ENCODE assay signal across 25 cellular contexts in genomic region chr12:23947395-23947794, GRCh38. TPM values are rescaled to one million over a fixed set of nuclear protein-coding genes. Genes with fewer than 3 reads are reported as not detected.
A peak's percentile ranks its signal among the peaks of the same experiment; 100 is the strongest.
DNase-seq lines count a peak whose midpoint lies in the region; ATAC-seq and TF ChIP-seq lines count a peak whose summit lies in the region.
"Had no signal": no experiment of that assay in that cellular context is flagged by ENCODE, and none has a peak within 500 bp of the region (broad histone marks: within the 10 kb centered on the region; RNA-seq: fewer than 3 reads in every experiment).

No MANE protein-coding gene starts in this region.

- intact Hi-C loops in right cardiac atrium (cut with DNase I): no loop called here

- DNase-seq in HFFc6 (no peak), NCI-H69 (lab: John Stamatoyannopoulos, UW) (peak; percentile 22), glutamatergic neuron (no peak), right cardiac atrium (no peak), NCI-H2196 treated with DMSO at 0.1 percent for 48 hours (lab: John Stamatoyannopoulos, UW; ENCODE audit: unreplicated experiment) (no peak)
- DNase-seq: activated CD4-positive, alpha-beta memory T cell treated with anti-CD3 and anti-CD28 coated beads, Interleukin-2, amount 10 ng/mL, durations not matched to agents 7 days and 5 days; activated CD4-positive, alpha-beta T cell treated with anti-CD3 and anti-CD28 coated beads for 1 hour; activated CD8-positive, alpha-beta memory T cell treated with anti-CD3 and anti-CD28 coated beads, Interleukin-2, amount 50 U/mL, for 48 hours; amygdala; C1 segment of cervical spinal cord; Caco-2; cortex of kidney; HCEC 1CT; Karpas-422; mesenchymal stem cell; MV-4-11; NCI-H187 treated with DMSO at 0.1 percent for 48 hours; OCI-M1; T-helper 17 cell had no signal

- peak; percentile 19; the same call in 1 of the 2 replicates for TF ChIP-seq CTCF in HFFc6 (IDR thresholded peaks at IDR 0.05)
- peak; percentile 72 for TF ChIP-seq CTCF in glutamatergic neuron (IDR thresholded peaks at IDR 0.05; ENCODE audit: partially characterized antibody, unreplicated experiment)

- no peak overlapping the region for H2AFZ ChIP-seq in neuron (ENCODE audit: low read depth, low read length)

- H3K4me3 Mint-ChIP-seq in HFFc6: no peak overlapping the region
- H3K4me3 Mint-ChIP-seq in glutamatergic neuron (ENCODE audit: unreplicated experiment): peak overlapping the region; percentile 98
- H3K4me3 Mint-ChIP-seq: activated CD4-positive, alpha-beta memory T cell treated with anti-CD3 and anti-CD28 coated beads, Interleukin-2, amount 10 ng/mL, durations not matched to agents 7 days and 5 days; activated naive CD4-positive, alpha-beta T cell treated with anti-CD3 and anti-CD28 coated beads, Interleukin-2, amount 50 U/mL, for 24 hours; T-helper 17 cell had no signal

- peaks cover 1% of the 10 kb centered on the region; the same call in 1 of the 2 replicates for H3K27me3 Mint-ChIP-seq in HFFc6 (ENCODE audit: insufficient read depth)
- peaks cover 3% of the 10 kb centered on the region for H3K27me3 Mint-ChIP-seq in glutamatergic neuron (ENCODE audit: unreplicated experiment)
- H3K27me3 Mint-ChIP-seq: activated CD4-positive, alpha-beta memory T cell treated with anti-CD3 and anti-CD28 coated beads, Interleukin-2, amount 10 ng/mL, durations not matched to agents 7 days and 5 days; activated naive CD4-positive, alpha-beta T cell treated with anti-CD3 and anti-CD28 coated beads, Interleukin-2, amount 50 U/mL, for 24 hours; T-helper 17 cell had no signal

- no peaks in the 10 kb centered on the region for H3K27me3 ChIP-seq in neuron (ENCODE audit: insufficient read depth, low read length)
- H3K27me3 ChIP-seq in right cardiac atrium (ENCODE audit: control insufficient read depth, insufficient read depth): no peaks in the 10 kb centered on the region

- H3K4me1 ChIP-seq in neuron (ENCODE audit: insufficient read depth, low read length): peaks cover 15% of the 10 kb centered on the region
- peaks cover 3% of the 10 kb centered on the region for H3K4me1 ChIP-seq in right cardiac atrium (ENCODE audit: control insufficient read depth, insufficient read depth, low read length)
- H3K4me1 ChIP-seq: Caco-2 had no signal

- ATAC-seq in right cardiac atrium (no peak), GM19328 (IDR thresholded peaks at IDR 0.05; ENCODE audit: unreplicated experiment) (no peak)
- ATAC-seq: left lobe of liver, T-helper 17 cell had no signal

- no peak overlapping the region for H3K27ac Mint-ChIP-seq in HFFc6
- H3K27ac Mint-ChIP-seq in glutamatergic neuron (ENCODE audit: unreplicated experiment): peak overlapping the region; percentile 69
- H3K27ac Mint-ChIP-seq: activated CD4-positive, alpha-beta memory T cell treated with anti-CD3 and anti-CD28 coated beads, Interleukin-2, amount 10 ng/mL, durations not matched to agents 7 days and 5 days; activated naive CD4-positive, alpha-beta T cell treated with anti-CD3 and anti-CD28 coated beads, Interleukin-2, amount 50 U/mL, for 24 hours; activated T-helper 2 cell treated with anti-CD3 and anti-CD28 coated beads, Interferon-gamma antibody, Interleukin-2, Interleukin-4, amounts not matched to agents 10 μg/mL and 5 μg/mL and 100 μg/mL, durations not matched to agents 14 hours and 24 hours and 36 hours; T-helper 17 cell had no signal

- no peaks in the 10 kb centered on the region for H3K36me3 Mint-ChIP-seq in HFFc6 (ENCODE audit: low read depth)
- H3K36me3 Mint-ChIP-seq in glutamatergic neuron (ENCODE audit: unreplicated experiment): no peaks in the 10 kb centered on the region
- H3K36me3 Mint-ChIP-seq: activated naive CD4-positive, alpha-beta T cell treated with anti-CD3 and anti-CD28 coated beads, Interleukin-2, amount 50 U/mL, for 24 hours had no signal

- 77% methylated on average over 2 of the region's 2 CpGs for WGBS in right cardiac atrium

- H3K9me3 Mint-ChIP-seq in HFFc6 (peaks cover 9% of the 10 kb centered on the region), glutamatergic neuron (ENCODE audit: unreplicated experiment) (peaks cover 4% of the 10 kb centered on the region)
- H3K9me3 Mint-ChIP-seq: activated naive CD4-positive, alpha-beta T cell treated with anti-CD3 and anti-CD28 coated beads, Interleukin-2, amount 50 U/mL, for 24 hours; activated T-helper 2 cell treated with anti-CD3 and anti-CD28 coated beads, Interferon-gamma antibody, Interleukin-2, Interleukin-4, amounts not matched to agents 10 μg/mL and 5 μg/mL and 100 μg/mL, durations not matched to agents 14 hours and 24 hours and 36 hours had no signal

- H3K4me1 Mint-ChIP-seq in HFFc6 (ENCODE audit: low read depth) (no peaks in the 10 kb centered on the region), glutamatergic neuron (ENCODE audit: low read depth, unreplicated experiment) (peaks cover 29% of the 10 kb centered on the region)
- H3K4me1 Mint-ChIP-seq: activated CD4-positive, alpha-beta memory T cell treated with anti-CD3 and anti-CD28 coated beads, Interleukin-2, amount 10 ng/mL, durations not matched to agents 7 days and 5 days; activated naive CD4-positive, alpha-beta T cell treated with anti-CD3 and anti-CD28 coated beads, Interleukin-2, amount 50 U/mL, for 24 hours; T-helper 17 cell had no signal

- H3K4me3 ChIP-seq in neuron (ENCODE audit: low read length): peak overlapping the region; percentile 72
- H3K4me3 ChIP-seq in right cardiac atrium (ENCODE audit: low read length): no peak overlapping the region
- H3K4me3 ChIP-seq: SK-N-MC had no signal

- peaks cover 3% of the 10 kb centered on the region for H3K36me3 ChIP-seq in neuron (ENCODE audit: insufficient read depth, low read length)

- H3K27ac ChIP-seq in right cardiac atrium (ENCODE audit: low read length): no peak overlapping the region
- H3K27ac ChIP-seq: SK-N-MC had no signal

- H3K9me3 ChIP-seq in neuron (ENCODE audit: low read length): no peaks in the 10 kb centered on the region
- H3K9me3 ChIP-seq in right cardiac atrium (ENCODE audit: control insufficient read depth, low read length): no peaks in the 10 kb centered on the region
- H3K9me3 ChIP-seq: Caco-2 had no signal

RNA-seq across cellular contexts. Expression of gene SOX5, which starts 2.1 kb away (rescaled TPM):
- not detected for total RNA-seq in HFFc6 (2021; fragmentation: NEBNext Ultra II Directional; extraction: Animal tissue kit (Norgen Biotek cat#: 25700))
- 118 TPM for total RNA-seq in glutamatergic neuron (ENCODE audit: unreplicated experiment)
- 10 to 100 TPM in 2 of 4 donors, 1 to 10 TPM in 2; 9.9 to 14.3 (median 12.0) TPM for total RNA-seq in right cardiac atrium
- 1.9 TPM for polyA plus RNA-seq in right cardiac atrium

Comparison
In these comparisons a context has a peak if more than half of its experiments do, and no peak if none do; other contexts are left out.
1. RNA of gene SOX5, which starts 2.1 kb away (total RNA-seq): 118 TPM in glutamatergic neuron (single experiment) and 9.9 to 14.3 TPM in right cardiac atrium; not detected in HFFc6; every median in the first group is over 10 times any median in the second.